Comparison of ENCODE assay signal across 29 cellular contexts in the genomic region with DNA sequence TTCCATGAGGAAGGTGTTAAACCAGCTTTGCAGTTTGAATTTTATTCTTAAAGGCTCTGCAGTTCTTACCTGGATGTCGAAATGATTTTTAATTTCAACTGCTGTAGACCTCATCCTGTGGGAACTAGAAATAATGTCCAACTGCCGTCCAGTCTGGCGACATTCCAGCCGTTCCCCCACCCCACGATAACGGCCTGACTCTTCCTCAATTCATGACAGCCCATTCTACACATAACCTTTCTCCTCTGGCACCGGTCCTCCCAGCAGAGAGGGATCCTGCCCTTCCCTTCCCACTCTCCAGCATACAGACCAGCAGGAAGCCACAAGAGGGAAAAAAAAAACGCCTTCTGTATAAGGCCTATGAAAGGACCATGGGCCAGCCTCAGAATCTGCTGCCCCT. TPM values are rescaled to one million over a fixed set of nuclear protein-coding genes. Genes with fewer than 3 reads are reported as not detected.
"Had no signal": no experiment of that assay in that cellular context is flagged by ENCODE, and none has a peak within 500 bp of the region (broad histone marks: within the 10 kb centered on the region; RNA-seq: fewer than 3 reads in every experiment).

No MANE protein-coding gene starts in this region.

- H3K27me3 Mint-ChIP-seq: effector memory CD8-positive, alpha-beta T cell had no signal

- H3K27ac Mint-ChIP-seq: effector memory CD8-positive, alpha-beta T cell; immature natural killer cell; natural killer cell; stimulated activated effector memory CD8-positive, alpha-beta T cell treated with anti-CD3 and anti-CD28 coated beads, Interleukin-12 subunit alpha, Interleukin-12 subunit beta, amount 100 ng/mL, for 72 hours had no signal

- H3K4me1 ChIP-seq: lower lobe of right lung, right lobe of liver, stomach, thyroid gland, upper lobe of right lung, vagina had no signal

- H3K4me3 Mint-ChIP-seq: effector memory CD8-positive, alpha-beta T cell; immature natural killer cell; natural killer cell; stimulated activated effector memory CD8-positive, alpha-beta T cell treated with anti-CD3 and anti-CD28 coated beads, Interleukin-12 subunit alpha, Interleukin-12 subunit beta, amount 100 ng/mL, for 72 hours had no signal

- H3K4me1 Mint-ChIP-seq: natural killer cell; stimulated activated effector memory CD8-positive, alpha-beta T cell treated with anti-CD3 and anti-CD28 coated beads, Interleukin-12 subunit alpha, Interleukin-12 subunit beta, amount 100 ng/mL, for 72 hours had no signal

- H3K27me3 ChIP-seq: esophagus squamous epithelium, heart right ventricle, ovary, right lobe of liver, stomach, thyroid gland, upper lobe of right lung, vagina had no signal

- H3K36me3 Mint-ChIP-seq: natural killer cell had no signal

- DNase-seq: dermis blood vessel endothelial cell; effector memory CD8-positive, alpha-beta T cell; erythroblast; esophagus squamous epithelium; foreskin melanocyte; glutamatergic neuron; heart right ventricle; hippocampal formation; immature natural killer cell; islet precursor cell; kidney glomerular epithelial cell; left ventricle myocardium superior; lower lobe of right lung; natural killer cell; occipital lobe; ovary; right lobe of liver; small intestine; stimulated activated CD4-positive, alpha-beta T cell treated with anti-CD3 and anti-CD28 coated beads, Interleukin-1b, Interleukin-23, amount 100 ng/mL, for 48 hours; stimulated activated CD4-positive, alpha-beta T cell treated with anti-CD3 and anti-CD28 coated beads, Interleukin-4, amount 100 ng/mL, for 24 hours; stimulated activated naive CD4-positive, alpha-beta T cell treated with Interleukin-2 at 50 U/mL for 16 hours; stomach; thyroid gland; upper lobe of right lung had no signal

- H3K4me3 ChIP-seq: coronary artery, esophagus squamous epithelium, heart right ventricle, lower lobe of right lung, ovary, right lobe of liver, stomach, thyroid gland, upper lobe of right lung, vagina had no signal

- H3K9me3 ChIP-seq: esophagus squamous epithelium, heart right ventricle, lower lobe of right lung, ovary, right lobe of liver, stomach, thyroid gland, upper lobe of right lung, vagina had no signal

- H3K9me3 Mint-ChIP-seq: effector memory CD8-positive, alpha-beta T cell; immature natural killer cell; natural killer cell; stimulated activated effector memory CD8-positive, alpha-beta T cell treated with anti-CD3 and anti-CD28 coated beads, Interleukin-12 subunit alpha, Interleukin-12 subunit beta, amount 100 ng/mL, for 72 hours had no signal

- H3K36me3 ChIP-seq: ovary, thyroid gland, vagina had no signal

- H3K27ac ChIP-seq: coronary artery, esophagus squamous epithelium, heart right ventricle, lower lobe of right lung, ovary, right lobe of liver, stomach, thyroid gland, upper lobe of right lung, vagina had no signal

RNA-seq across cellular contexts. Expression of gene PRR15, which starts 51.8 kb away (rescaled TPM):
- total RNA-seq: mononuclear cell, natural killer cell, occipital lobe, vagina had no signal
- polyA plus RNA-seq: immature natural killer cell, neural cell had no signal
